1 cellular context compared by ENCODE assay signal in the genomic region with DNA sequence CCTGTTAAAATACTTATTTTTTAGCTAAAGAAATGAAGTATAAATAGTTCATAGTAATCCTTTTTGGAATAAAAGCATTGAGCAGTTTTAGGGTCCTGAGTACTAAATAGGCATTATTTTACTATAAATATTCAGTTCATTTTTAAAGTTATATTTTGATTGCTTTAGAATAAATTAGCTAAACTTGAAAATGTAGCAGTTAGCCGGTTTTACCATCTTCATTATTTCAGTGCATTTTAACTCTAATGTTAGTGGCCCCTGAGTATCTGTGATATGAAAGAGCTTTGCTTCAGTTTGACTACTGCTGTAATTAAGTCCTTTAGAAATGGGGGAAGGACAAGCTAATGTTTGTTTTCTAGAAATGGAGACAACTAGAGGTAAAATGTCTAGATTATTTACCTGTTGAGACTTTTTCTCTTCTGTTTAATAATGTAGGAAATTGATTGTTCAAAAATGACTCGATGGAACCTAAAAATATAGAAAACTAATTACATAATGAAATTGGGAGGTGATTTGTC.
TF ChIP-seq lines count a peak whose summit lies in the region.

No MANE protein-coding gene starts in this region.

TF ChIP-seq in GM23338, 12 proteins besides CTCF, POLR2A, EP300 and RAD21 (continued from another document):
- TF ChIP-seq, protein P1, sequence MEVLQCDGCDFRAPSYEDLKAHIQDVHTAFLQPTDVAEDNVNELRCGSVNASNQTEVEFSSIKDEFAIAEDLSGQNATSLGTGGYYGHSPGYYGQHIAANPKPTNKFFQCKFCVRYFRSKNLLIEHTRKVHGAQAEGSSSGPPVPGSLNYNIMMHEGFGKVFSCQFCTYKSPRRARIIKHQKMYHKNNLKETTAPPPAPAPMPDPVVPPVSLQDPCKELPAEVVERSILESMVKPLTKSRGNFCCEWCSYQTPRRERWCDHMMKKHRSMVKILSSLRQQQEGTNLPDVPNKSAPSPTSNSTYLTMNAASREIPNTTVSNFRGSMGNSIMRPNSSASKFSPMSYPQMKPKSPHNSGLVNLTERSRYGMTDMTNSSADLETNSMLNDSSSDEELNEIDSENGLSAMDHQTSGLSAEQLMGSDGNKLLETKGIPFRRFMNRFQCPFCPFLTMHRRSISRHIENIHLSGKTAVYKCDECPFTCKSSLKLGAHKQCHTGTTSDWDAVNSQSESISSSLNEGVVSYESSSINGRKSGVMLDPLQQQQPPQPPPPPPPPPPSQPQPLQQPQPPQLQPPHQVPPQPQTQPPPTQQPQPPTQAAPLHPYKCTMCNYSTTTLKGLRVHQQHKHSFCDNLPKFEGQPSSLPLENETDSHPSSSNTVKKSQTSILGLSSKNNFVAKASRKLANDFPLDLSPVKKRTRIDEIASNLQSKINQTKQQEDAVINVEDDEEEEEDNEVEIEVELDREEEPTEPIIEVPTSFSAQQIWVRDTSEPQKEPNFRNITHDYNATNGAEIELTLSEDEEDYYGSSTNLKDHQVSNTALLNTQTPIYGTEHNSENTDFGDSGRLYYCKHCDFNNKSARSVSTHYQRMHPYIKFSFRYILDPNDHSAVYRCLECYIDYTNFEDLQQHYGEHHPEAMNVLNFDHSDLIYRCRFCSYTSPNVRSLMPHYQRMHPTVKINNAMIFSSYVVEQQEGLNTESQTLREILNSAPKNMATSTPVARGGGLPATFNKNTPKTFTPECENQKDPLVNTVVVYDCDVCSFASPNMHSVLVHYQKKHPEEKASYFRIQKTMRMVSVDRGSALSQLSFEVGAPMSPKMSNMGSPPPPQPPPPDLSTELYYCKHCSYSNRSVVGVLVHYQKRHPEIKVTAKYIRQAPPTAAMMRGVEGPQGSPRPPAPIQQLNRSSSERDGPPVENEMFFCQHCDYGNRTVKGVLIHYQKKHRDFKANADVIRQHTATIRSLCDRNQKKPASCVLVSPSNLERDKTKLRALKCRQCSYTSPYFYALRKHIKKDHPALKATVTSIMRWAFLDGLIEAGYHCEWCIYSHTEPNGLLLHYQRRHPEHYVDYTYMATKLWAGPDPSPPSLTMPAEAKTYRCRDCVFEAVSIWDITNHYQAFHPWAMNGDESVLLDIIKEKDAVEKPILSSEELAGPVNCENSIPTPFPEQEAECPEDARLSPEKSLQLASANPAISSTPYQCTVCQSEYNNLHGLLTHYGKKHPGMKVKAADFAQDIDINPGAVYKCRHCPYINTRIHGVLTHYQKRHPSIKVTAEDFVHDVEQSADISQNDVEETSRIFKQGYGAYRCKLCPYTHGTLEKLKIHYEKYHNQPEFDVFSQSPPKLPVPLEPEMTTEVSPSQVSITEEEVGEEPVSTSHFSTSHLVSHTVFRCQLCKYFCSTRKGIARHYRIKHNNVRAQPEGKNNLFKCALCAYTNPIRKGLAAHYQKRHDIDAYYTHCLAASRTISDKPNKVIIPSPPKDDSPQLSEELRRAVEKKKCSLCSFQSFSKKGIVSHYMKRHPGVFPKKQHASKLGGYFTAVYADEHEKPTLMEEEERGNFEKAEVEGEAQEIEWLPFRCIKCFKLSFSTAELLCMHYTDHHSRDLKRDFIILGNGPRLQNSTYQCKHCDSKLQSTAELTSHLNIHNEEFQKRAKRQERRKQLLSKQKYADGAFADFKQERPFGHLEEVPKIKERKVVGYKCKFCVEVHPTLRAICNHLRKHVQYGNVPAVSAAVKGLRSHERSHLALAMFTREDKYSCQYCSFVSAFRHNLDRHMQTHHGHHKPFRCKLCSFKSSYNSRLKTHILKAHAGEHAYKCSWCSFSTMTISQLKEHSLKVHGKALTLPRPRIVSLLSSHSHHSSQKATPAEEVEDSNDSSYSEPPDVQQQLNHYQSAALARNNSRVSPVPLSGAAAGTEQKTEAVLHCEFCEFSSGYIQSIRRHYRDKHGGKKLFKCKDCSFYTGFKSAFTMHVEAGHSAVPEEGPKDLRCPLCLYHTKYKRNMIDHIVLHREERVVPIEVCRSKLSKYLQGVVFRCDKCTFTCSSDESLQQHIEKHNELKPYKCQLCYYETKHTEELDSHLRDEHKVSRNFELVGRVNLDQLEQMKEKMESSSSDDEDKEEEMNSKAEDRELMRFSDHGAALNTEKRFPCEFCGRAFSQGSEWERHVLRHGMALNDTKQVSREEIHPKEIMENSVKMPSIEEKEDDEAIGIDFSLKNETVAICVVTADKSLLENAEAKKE (CRISPR knock-in tag; IDR thresholded peaks at IDR 0.05) = no peak
- no peak for TF ChIP-seq EZH2 (IDR thresholded peaks at IDR 0.05; ENCODE audit: low read depth, unreplicated experiment)
- TF ChIP-seq POLR2AphosphoS5 (IDR thresholded peaks at IDR 0.05; ENCODE audit: low read depth) = no peak
- no peak for TF ChIP-seq CREB1 (CRISPR knock-in tag; IDR thresholded peaks at IDR 0.05; ENCODE audit: low read depth)
